ENCODE assay signal across 9 cellular contexts in the genomic region with DNA sequence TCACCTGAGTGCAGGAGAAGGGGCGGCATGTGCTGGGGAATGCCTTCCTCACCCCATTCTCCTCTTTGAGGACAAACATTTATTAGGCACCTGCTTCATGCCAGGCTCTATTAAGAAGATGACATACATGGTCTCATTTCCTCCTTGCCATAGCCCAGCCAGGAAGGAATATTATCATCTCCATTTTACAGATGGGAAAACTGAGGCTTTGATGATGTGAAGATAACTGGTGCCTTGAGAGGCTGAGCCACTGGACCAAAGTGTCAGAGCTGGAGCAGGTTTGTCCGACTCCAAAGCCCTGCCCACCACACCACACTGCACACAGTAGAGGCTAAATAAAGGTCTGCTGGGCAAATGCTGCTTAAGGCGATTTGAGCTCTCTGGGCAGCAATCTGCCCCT. TPM values are rescaled to one million over a fixed set of nuclear protein-coding genes. Genes with fewer than 3 reads are reported as not detected.
"Had no signal": no experiment of that assay in that cellular context is flagged by ENCODE, and none has a peak within 500 bp of the region (broad histone marks: within the 10 kb centered on the region; RNA-seq: fewer than 3 reads in every experiment).

No MANE protein-coding gene starts in this region.

- H3K4me3 ChIP-seq: GM23338, HAP-1 had no signal

- H3K4me2 ChIP-seq: GM23338 had no signal

- H3K36me3 ChIP-seq: HAP-1 had no signal

- H2AFZ ChIP-seq: GM23338 had no signal

- H3K4me1 ChIP-seq: HAP-1 had no signal

- H3K9me3 ChIP-seq: HAP-1 had no signal

- FAIRE-seq: HTR-8/SVneo had no signal

- DNase-seq: H7, HFFc6, KG1 had no signal

- ATAC-seq: GM23338, HCT116 had no signal

RNA-seq across cellular contexts. Expression of a gene that starts 45.4 kb away (rescaled TPM):
- total RNA-seq: HFFc6, HT-29 had no signal
- polyA plus RNA-seq: GM23338, IgD-negative memory B cell had no signal
